ENCODE assay signal across 3 cellular contexts in the genomic region with DNA sequence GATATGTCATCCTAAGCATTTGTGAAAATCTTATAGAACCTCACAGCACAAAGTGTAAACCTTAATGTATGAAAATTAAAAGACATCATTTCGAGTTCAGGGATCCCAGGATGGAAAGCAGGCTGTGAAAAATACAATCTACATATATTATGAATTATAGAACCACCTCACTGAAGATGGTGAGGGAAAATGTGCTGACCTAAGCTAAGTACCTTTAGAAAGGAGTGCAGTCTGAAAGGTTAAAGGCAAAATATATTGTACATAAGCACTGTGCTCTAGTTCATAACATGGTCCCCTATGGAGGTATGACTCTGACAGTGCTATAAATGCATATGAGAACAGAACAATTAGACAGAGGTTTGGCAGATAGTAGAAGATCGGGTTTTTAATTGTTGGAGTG.
TF ChIP-seq lines count a peak whose summit lies in the region.

No MANE protein-coding gene starts in this region.

TF ChIP-seq in A549, 52 proteins besides CTCF, POLR2A, EP300 and RAD21:
- no peak for TF ChIP-seq BCL3 (IDR thresholded peaks at IDR 0.05)
- TF ChIP-seq CEBPB (IDR thresholded peaks at IDR 0.05) = no peak
- TF ChIP-seq MAFK (IDR thresholded peaks at IDR 0.05; ENCODE audit: partially characterized antibody) = peak; percentile 53
- TF ChIP-seq ZC3H11A (IDR thresholded peaks at IDR 0.05) = no peak

TF ChIP-seq in IMR-90, 13 proteins besides CTCF, POLR2A, EP300 and RAD21:
- TF ChIP-seq MAFK (IDR thresholded peaks at IDR 0.05; ENCODE audit: low read depth, low read length) (peak; percentile 82), MXI1 (IDR thresholded peaks at IDR 0.05; ENCODE audit: borderline replicate concordance, low read depth, low read length) (no peak)

TF ChIP-seq in H1, 55 proteins besides CTCF, POLR2A, EP300 and RAD21:
- TF ChIP-seq, protein P1, sequence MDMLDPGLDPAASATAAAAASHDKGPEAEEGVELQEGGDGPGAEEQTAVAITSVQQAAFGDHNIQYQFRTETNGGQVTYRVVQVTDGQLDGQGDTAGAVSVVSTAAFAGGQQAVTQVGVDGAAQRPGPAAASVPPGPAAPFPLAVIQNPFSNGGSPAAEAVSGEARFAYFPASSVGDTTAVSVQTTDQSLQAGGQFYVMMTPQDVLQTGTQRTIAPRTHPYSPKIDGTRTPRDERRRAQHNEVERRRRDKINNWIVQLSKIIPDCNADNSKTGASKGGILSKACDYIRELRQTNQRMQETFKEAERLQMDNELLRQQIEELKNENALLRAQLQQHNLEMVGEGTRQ (IDR thresholded peaks at IDR 0.05; ENCODE audit: low read length) = no peak
- TF ChIP-seq TCF12 (IDR thresholded peaks at IDR 0.05; ENCODE audit: low read depth, low read length) = no peak
- no peak for TF ChIP-seq MAX (IDR thresholded peaks at IDR 0.05)
- no peak for TF ChIP-seq BACH1 (IDR thresholded peaks at IDR 0.05; ENCODE audit: low read length)
- TF ChIP-seq CTBP2 (IDR thresholded peaks at IDR 0.05; ENCODE audit: borderline replicate concordance, insufficient read depth, insufficient read length, low read length) = no peak
- TF ChIP-seq ZNF274 (IDR thresholded peaks at IDR 0.05; ENCODE audit: borderline replicate concordance, extremely low read depth, low read length) = no peak
- 0 out of 2 replicates have a peak, but pooled peaks have one; percentile 7 for TF ChIP-seq MAFK (IDR thresholded peaks at IDR 0.05; ENCODE audit: low read depth, low read length)
